ENCODE assay signal across 22 cellular contexts in genomic region chr2:215371915-215372897, GRCh38.
"Had no signal": no experiment of that assay in that cellular context is flagged by ENCODE, and none has a peak within 500 bp of the region (broad histone marks: within the 10 kb centered on the region; RNA-seq: fewer than 3 reads in every experiment).

No MANE protein-coding gene starts in this region.

- H2AFZ ChIP-seq: neural progenitor cell had no signal

- ATAC-seq: activated CD8-positive, alpha-beta T cell treated with anti-CD3 and anti-CD28 coated beads, Interleukin-2, amount 10 ng/mL, durations not matched to agents 7 days and 5 days; effector memory CD8-positive, alpha-beta T cell; gastrocnemius medialis; pancreas had no signal

- H3K9me3 Mint-ChIP-seq: brain; effector memory CD8-positive, alpha-beta T cell; neural progenitor cell had no signal

- H3K4me3 Mint-ChIP-seq: activated CD8-positive, alpha-beta T cell treated with anti-CD3 and anti-CD28 coated beads, Interleukin-2, amount 10 ng/mL, durations not matched to agents 7 days and 5 days; activated naive CD8-positive, alpha-beta T cell; brain; effector memory CD8-positive, alpha-beta T cell; neural progenitor cell had no signal

- H3K27me3 Mint-ChIP-seq: activated naive CD8-positive, alpha-beta T cell; effector memory CD8-positive, alpha-beta T cell had no signal

- H3K36me3 ChIP-seq: neural progenitor cell, pancreas had no signal

- H3K4me2 ChIP-seq: neural progenitor cell had no signal

- H3K4me3 ChIP-seq: gastrocnemius medialis, heart right ventricle, lower lobe of right lung, neural progenitor cell, pancreas, tibial nerve had no signal

- DNase-seq: activated CD4-positive, alpha-beta T cell treated with anti-CD3 and anti-CD28 coated beads for 48 hours; activated CD8-positive, alpha-beta memory T cell treated with anti-CD3 and anti-CD28 coated beads, Interleukin-2, amount 50 U/mL, for 4 hours; activated CD8-positive, alpha-beta T cell treated with anti-CD3 and anti-CD28 coated beads, Interleukin-2, amount 10 ng/mL, durations not matched to agents 7 days and 5 days; activated gamma-delta T cell; activated T-cell treated with anti-CD3 and anti-CD28 coated beads, Interleukin-2, amount 50 U/mL, for 48 hours; amygdala; cerebellar nuclear complex; dermis blood vessel endothelial cell; effector memory CD8-positive, alpha-beta T cell; gastrocnemius medialis; heart right ventricle; left cardiac atrium; lower lobe of right lung; pancreas; stimulated activated CD4-positive, alpha-beta T cell treated with anti-CD3 and anti-CD28 coated beads, Interleukin-2, amount 100 ng/mL, for 48 hours; stimulated activated naive CD4-positive, alpha-beta T cell; T-helper 2 cell had no signal

- H3K27ac ChIP-seq: epithelial cell of prostate, gastrocnemius medialis, heart right ventricle, lower lobe of right lung, neural progenitor cell, pancreas, tibial nerve had no signal

- H3K4me1 Mint-ChIP-seq: brain, neural progenitor cell had no signal

- H3K27ac Mint-ChIP-seq: activated CD8-positive, alpha-beta T cell treated with anti-CD3 and anti-CD28 coated beads, Interleukin-2, amount 10 ng/mL, durations not matched to agents 7 days and 5 days; activated naive CD8-positive, alpha-beta T cell; brain; neural progenitor cell had no signal

- H3K9ac ChIP-seq: neural progenitor cell had no signal

- H3K4me1 ChIP-seq: gastrocnemius medialis, heart right ventricle, lower lobe of right lung, neural progenitor cell, pancreas, tibial nerve had no signal

- H3K27me3 ChIP-seq: gastrocnemius medialis, heart right ventricle, neural progenitor cell, pancreas, tibial nerve had no signal

- H3K9me3 ChIP-seq: gastrocnemius medialis, heart right ventricle, lower lobe of right lung, pancreas, tibial nerve had no signal
